Comparison of ENCODE assay signal across 8 cellular contexts in the genomic region with DNA sequence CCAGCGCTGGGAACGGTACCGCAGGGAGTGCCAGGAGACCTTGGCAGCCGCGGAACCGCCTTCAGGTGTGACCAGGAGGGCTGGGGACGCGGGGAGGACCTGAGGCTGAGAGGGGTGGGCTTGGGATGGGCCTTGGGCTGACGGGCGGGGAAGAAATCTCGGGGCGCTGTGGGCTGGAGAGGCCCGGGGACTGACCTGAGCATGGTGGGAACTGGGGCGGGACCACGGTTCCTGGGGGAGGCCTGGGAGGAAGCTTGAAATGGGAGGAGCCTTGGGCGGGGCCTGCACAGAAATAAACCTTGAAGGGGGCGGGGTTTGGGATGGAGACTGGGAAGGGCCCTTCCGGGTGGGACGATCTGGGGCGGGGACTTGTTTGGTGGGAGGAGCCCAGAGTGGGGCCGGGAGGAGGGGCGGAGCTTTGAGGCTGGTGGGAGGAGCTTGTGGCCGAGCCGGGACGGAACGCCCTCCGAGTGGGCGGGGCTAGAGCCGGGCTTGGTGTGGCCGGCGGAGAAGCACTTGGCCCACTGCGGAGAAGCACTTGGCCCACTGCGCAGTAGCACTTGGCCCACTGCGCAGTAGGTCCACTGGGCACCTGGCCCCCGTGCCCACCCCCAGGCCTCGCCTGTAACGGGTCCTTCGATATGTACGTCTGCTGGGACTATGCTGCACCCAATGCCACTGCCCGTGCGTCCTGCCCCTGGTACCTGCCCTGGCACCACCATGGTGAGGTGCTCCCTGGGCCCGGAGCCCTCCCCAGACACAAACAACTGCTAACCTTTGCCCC. TPM values are rescaled to one million over a fixed set of nuclear protein-coding genes. Genes with fewer than 3 reads are reported as not detected.
DNase-seq lines count a peak whose midpoint lies in the region; ATAC-seq and TF ChIP-seq lines count a peak whose summit lies in the region.

No MANE protein-coding gene starts in this region.

- no peak for TF ChIP-seq EP300 in suprapubic skin (IDR thresholded peaks at IDR 0.05)

- no peaks in the 10 kb centered on the region for H3K9me3 ChIP-seq in mucosa of descending colon
- no peaks in the 10 kb centered on the region for H3K9me3 ChIP-seq in suprapubic skin

- TF ChIP-seq POLR2A in suprapubic skin (IDR thresholded peaks at IDR 0.05), result no peak

- H3K27me3 ChIP-seq in suprapubic skin, result peaks cover 51% of the 10 kb centered on the region

- intact Hi-C loops in mucosa of descending colon (cut with DNase I, micrococcal nuclease), result no loop called here

- peaks cover 21% of the 10 kb centered on the region for H3K4me1 ChIP-seq in mucosa of descending colon (ENCODE audit: low read depth)
- peaks cover 28% of the 10 kb centered on the region for H3K4me1 ChIP-seq in suprapubic skin

- DNase-seq in EL (peak; percentile 77), NCI-H2029 treated with DMSO at 0.1 percent for 48 hours (lab: John Stamatoyannopoulos, UW) (peak; percentile 68), mucosa of descending colon (peak; percentile 90 to 96 (median 95)), suprapubic skin (ENCODE audit: low spot score in 2 of 2) (peak; percentile 88 to 89)
- DNase-seq in activated CD8-positive, alpha-beta memory T cell treated with anti-CD3 and anti-CD28 coated beads for 48 hours (ENCODE audit: low read depth in 2 of 3, low spot score in 2 of 3), result peak; percentile 50 to 75 (median 54)

- peak; percentile 52 for ATAC-seq in GM21825 (IDR thresholded peaks at IDR 0.05; ENCODE audit: unreplicated experiment)
- ATAC-seq in esophagus mucosa, result peak; percentile 55
- ATAC-seq in mucosa of descending colon, result peak; percentile 87
- ATAC-seq in HG03520 (IDR thresholded peaks at IDR 0.05; ENCODE audit: unreplicated experiment), result no peak

- H3K4me3 ChIP-seq in mucosa of descending colon (no peak overlapping the region), suprapubic skin (peak overlapping the region; percentile 27)

- H3K27ac ChIP-seq in suprapubic skin, result no peak overlapping the region

- 20% methylated on average over 35 of the region's 42 CpGs for WGBS in suprapubic skin

- TF ChIP-seq CTCF in mucosa of descending colon (IDR thresholded peaks at IDR 0.05), result no peak
- TF ChIP-seq CTCF in suprapubic skin (IDR thresholded peaks at IDR 0.05), result no peak

- H3K36me3 ChIP-seq in mucosa of descending colon (ENCODE audit: low read depth) (no peaks in the 10 kb centered on the region), suprapubic skin (no peaks in the 10 kb centered on the region)

RNA-seq across cellular contexts. Expression of gene GIPR, which starts 2.8 kb away (rescaled TPM):
- total RNA-seq in esophagus mucosa, result 0.16 TPM
- total RNA-seq in mucosa of descending colon, result 10 to 100 TPM in 2 of 3 donors, 1 to 10 TPM in 1; 6.8 to 19.4 (median 14.2) TPM
- 10 to 100 TPM in 1 of 4 donors, 1 to 10 TPM in 2, under 1 TPM in 1; 0.95 to 11.2 (median 1.6) TPM for total RNA-seq in suprapubic skin

RNA-seq across cellular contexts. Expression of gene SNRPD2, which starts 20.9 kb away (rescaled TPM):
- total RNA-seq in esophagus mucosa (387 TPM), mucosa of descending colon (100 to 1,000 TPM; 201 to 270 (median 230) TPM), suprapubic skin (100 to 1,000 TPM in 3 of 4 donors, 10 to 100 TPM in 1; 80.9 to 160 (median 146) TPM)

RNA-seq across cellular contexts. Expression of gene QPCTL, which starts 21.6 kb away (rescaled TPM):
- total RNA-seq in esophagus mucosa (5.7 TPM), mucosa of descending colon (1 to 10 TPM; 8.2 to 8.9 (median 8.3) TPM), suprapubic skin (10 to 100 TPM in 1 of 4 donors, 1 to 10 TPM in 3; 5.9 to 11.4 (median 8.4) TPM)

RNA-seq across cellular contexts. Expression of gene EML2, which starts 31.7 kb away (rescaled TPM):
- total RNA-seq in esophagus mucosa, result 85.4 TPM
- total RNA-seq in mucosa of descending colon, result 100 to 1,000 TPM in 1 of 3 donors, 10 to 100 TPM in 2; 59.9 to 119 (median 79.1) TPM
- 100 to 1,000 TPM in 1 of 4 donors, 10 to 100 TPM in 3; 60.0 to 112 (median 74.8) TPM for total RNA-seq in suprapubic skin

RNA-seq across cellular contexts. Expression of gene FBXO46, which starts 59.8 kb away (rescaled TPM):
- total RNA-seq in esophagus mucosa (30.3 TPM), mucosa of descending colon (10 to 100 TPM; 30.1 to 34.0 (median 32.3) TPM), suprapubic skin (10 to 100 TPM; 13.5 to 24.1 (median 15.7) TPM)
